8 cellular contexts compared by ENCODE assay signal in genomic region chr13:29923554-29924481, GRCh38.
DNase-seq lines count a peak whose midpoint lies in the region; ATAC-seq and TF ChIP-seq lines count a peak whose summit lies in the region.

No MANE protein-coding gene starts in this region.

- H3K27ac ChIP-seq in CD4-positive, CD25-positive, alpha-beta regulatory T cell (ENCODE audit: insufficient read depth, low read length, poor library complexity, severe bottlenecking): no peak overlapping the region
- H3K27ac ChIP-seq in RWPE2 (ENCODE audit: poor library complexity, severe bottlenecking) (peak overlapping the region; percentile 87), aorta (ENCODE audit: low read depth in 1 of 2, low read length in 2 of 2) (peak overlapping the region; percentile 92 to 100)

- no peaks in the 10 kb centered on the region for H3K27me3 ChIP-seq in CD4-positive, CD25-positive, alpha-beta regulatory T cell (ENCODE audit: control insufficient read depth, insufficient read depth, low read length)
- no peaks in the 10 kb centered on the region for H3K27me3 ChIP-seq in RWPE2 (ENCODE audit: insufficient read depth, poor library complexity, severe bottlenecking)
- H3K27me3 ChIP-seq in aorta (ENCODE audit: control insufficient read depth in 1 of 2, insufficient read depth in 2 of 2, low read length in 1 of 2): no peaks in the 10 kb centered on the region

- DNase-seq in CD4-positive, CD25-positive, alpha-beta regulatory T cell: peak; percentile 11 to 65 (median 21)
- DNase-seq in RWPE2 (ENCODE audit: low spot score): peak; percentile 93
- DNase-seq in left cardiac atrium: peak; percentile 83
- peak; percentile 99 for DNase-seq in renal cortical epithelial cell (ENCODE audit: low read depth)
- peak; percentile 93 to 94 for DNase-seq in aorta

- peaks cover 12 to 44% (median 30%) of the 10 kb centered on the region in 4 donors for H3K4me1 Mint-ChIP-seq in CD4-positive, CD25-positive, alpha-beta regulatory T cell
- peaks cover 15% of the 10 kb centered on the region for H3K4me1 Mint-ChIP-seq in activated naive CD8-positive, alpha-beta T cell (ENCODE audit: low read depth)

- H3K9me3 Mint-ChIP-seq in CD4-positive, CD25-positive, alpha-beta regulatory T cell: no peaks in the 10 kb centered on the region
- H3K9me3 Mint-ChIP-seq in activated naive CD8-positive, alpha-beta T cell (ENCODE audit: low read depth): no peaks in the 10 kb centered on the region

- no peaks in the 10 kb centered on the region for H3K36me3 ChIP-seq in CD4-positive, CD25-positive, alpha-beta regulatory T cell (ENCODE audit: control insufficient read depth, insufficient read depth, low read length)
- H3K36me3 ChIP-seq in RWPE2 (ENCODE audit: low read depth) (no peaks in the 10 kb centered on the region), aorta (ENCODE audit: control insufficient read depth in 1 of 2, insufficient read depth in 2 of 2, low read length in 1 of 2) (no peaks in the 10 kb centered on the region)

- H3K9me3 ChIP-seq in CD4-positive, CD25-positive, alpha-beta regulatory T cell (ENCODE audit: control insufficient read depth in 2 of 2, low read length in 2 of 2): no peaks in the 10 kb centered on the region
- H3K9me3 ChIP-seq in RWPE2 (ENCODE audit: severe bottlenecking) (no peaks in the 10 kb centered on the region), aorta (ENCODE audit: control insufficient read depth, low read length) (no peaks in the 10 kb centered on the region)

- peaks cover 19% of the 10 kb centered on the region for H3K4me1 ChIP-seq in CD4-positive, CD25-positive, alpha-beta regulatory T cell (ENCODE audit: control insufficient read depth, insufficient read depth, low read length, poor library complexity, severe bottlenecking)
- peaks cover 51% of the 10 kb centered on the region for H3K4me1 ChIP-seq in RWPE2 (ENCODE audit: insufficient read depth, poor library complexity, severe bottlenecking)
- peaks cover 0 to 9% of the 10 kb centered on the region in 2 donors for H3K4me1 ChIP-seq in aorta (ENCODE audit: control insufficient read depth in 1 of 2, insufficient read depth in 2 of 2, low read length in 2 of 2)

- no peaks in the 10 kb centered on the region for H3K36me3 Mint-ChIP-seq in CD4-positive, CD25-positive, alpha-beta regulatory T cell
- no peaks in the 10 kb centered on the region for H3K36me3 Mint-ChIP-seq in activated naive CD8-positive, alpha-beta T cell

- intact Hi-C loops in left cardiac atrium (cut with DNase I) (loop anchor here in 1 of 2 donors (10.0 kb wide), 1 partner anchor 159 kb away; no protein-coding TSS in a partner anchor), aorta (cut with DNase I) (loop anchor here (2.0 to 10.0 kb wide), 5 partner anchors 73 to 409 kb away; partner anchors contain the start of gene UBL3 (in 1 of the 2))

- H3K27me3 Mint-ChIP-seq in CD4-positive, CD25-positive, alpha-beta regulatory T cell: peaks cover 14% of the 10 kb centered on the region
- no peaks in the 10 kb centered on the region for H3K27me3 Mint-ChIP-seq in activated naive CD8-positive, alpha-beta T cell

- H3K4me3 ChIP-seq in CD4-positive, CD25-positive, alpha-beta regulatory T cell (ENCODE audit: low read depth, low read length): no peak overlapping the region
- H3K4me3 ChIP-seq in RWPE2 (ENCODE audit: severe bottlenecking) (no peak overlapping the region), aorta (ENCODE audit: low read length in 2 of 2) (no peak overlapping the region)

- peak overlapping the region in 2 of 3 donors; percentile 41 to 78 for H3K27ac Mint-ChIP-seq in CD4-positive, CD25-positive, alpha-beta regulatory T cell
- H3K27ac Mint-ChIP-seq in activated naive CD8-positive, alpha-beta T cell: peak overlapping the region; percentile 30

- no peak overlapping the region for H3K4me3 Mint-ChIP-seq in CD4-positive, CD25-positive, alpha-beta regulatory T cell
- H3K4me3 Mint-ChIP-seq in activated naive CD8-positive, alpha-beta T cell: no peak overlapping the region

- peak; percentile 65 to 71 for ATAC-seq in CD4-positive, CD25-positive, alpha-beta regulatory T cell (ENCODE audit: low read depth in 2 of 2)
- ATAC-seq in HG02798 (IDR thresholded peaks at IDR 0.05; ENCODE audit: poor library complexity, unreplicated experiment): peak; percentile 67
- ATAC-seq in RWPE2 (ENCODE audit: low read depth): peak; percentile 87
- peak; percentile 78 to 91 for ATAC-seq in left cardiac atrium
- ATAC-seq in aorta (ENCODE audit: low FRiP score): peak; percentile 93
- ATAC-seq in HG03025 (IDR thresholded peaks at IDR 0.05; ENCODE audit: low FRiP score, unreplicated experiment): no peak

- peak; percentile 89 for TF ChIP-seq CTCF in RWPE2 (IDR thresholded peaks at IDR 0.05; ENCODE audit: poor library complexity, severe bottlenecking)

- WGBS in aorta, 2 donors: 4 to 6% methylated on average over 12 of the region's 12 CpGs

Comparison
In these comparisons a context has a peak if more than half of its experiments do, and no peak if none do; other contexts are left out.
1. DNase-seq: peak in every context shown above with its lines; median percentile 99 in renal cortical epithelial cell; 94 in aorta; 93 in RWPE2; 83 in left cardiac atrium; 21 in CD4-positive, CD25-positive, alpha-beta regulatory T cell.